8 cellular contexts compared by ENCODE assay signal in the genomic region with DNA sequence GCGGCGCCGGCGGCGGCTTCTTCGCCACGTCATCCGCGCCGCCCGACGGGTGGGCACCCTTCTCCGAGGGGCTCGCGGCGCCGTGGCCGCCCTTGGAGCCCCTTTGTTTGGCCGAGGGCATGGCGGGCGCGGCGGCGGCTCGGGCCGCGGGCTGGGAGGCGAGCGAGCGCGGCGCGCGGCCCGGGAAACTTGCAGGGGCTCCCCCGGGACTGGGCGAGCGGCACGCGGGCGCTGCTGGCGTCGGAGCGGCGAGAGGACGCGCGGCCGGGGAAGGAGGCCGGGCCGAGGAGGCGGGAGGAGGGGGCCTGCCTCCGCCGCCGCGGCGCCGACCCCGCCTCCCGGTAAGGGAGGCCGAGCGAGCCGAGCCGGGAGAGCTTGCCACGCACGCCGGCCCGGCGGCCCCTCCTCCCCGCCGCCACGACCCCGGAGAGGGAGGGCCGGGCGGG. TPM values are rescaled to one million over a fixed set of nuclear protein-coding genes. Genes with fewer than 3 reads are reported as not detected.
DNase-seq lines count a peak whose midpoint lies in the region; ATAC-seq, FAIRE-seq and TF ChIP-seq lines count a peak whose summit lies in the region.

A gene with protein sequence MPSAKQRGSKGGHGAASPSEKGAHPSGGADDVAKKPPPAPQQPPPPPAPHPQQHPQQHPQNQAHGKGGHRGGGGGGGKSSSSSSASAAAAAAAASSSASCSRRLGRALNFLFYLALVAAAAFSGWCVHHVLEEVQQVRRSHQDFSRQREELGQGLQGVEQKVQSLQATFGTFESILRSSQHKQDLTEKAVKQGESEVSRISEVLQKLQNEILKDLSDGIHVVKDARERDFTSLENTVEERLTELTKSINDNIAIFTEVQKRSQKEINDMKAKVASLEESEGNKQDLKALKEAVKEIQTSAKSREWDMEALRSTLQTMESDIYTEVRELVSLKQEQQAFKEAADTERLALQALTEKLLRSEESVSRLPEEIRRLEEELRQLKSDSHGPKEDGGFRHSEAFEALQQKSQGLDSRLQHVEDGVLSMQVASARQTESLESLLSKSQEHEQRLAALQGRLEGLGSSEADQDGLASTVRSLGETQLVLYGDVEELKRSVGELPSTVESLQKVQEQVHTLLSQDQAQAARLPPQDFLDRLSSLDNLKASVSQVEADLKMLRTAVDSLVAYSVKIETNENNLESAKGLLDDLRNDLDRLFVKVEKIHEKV (minus strand): TSS at position 290 of the 446 bp plus-strand sequence. CDS start 169 bp downstream, at position 121.

- H3K36me3 ChIP-seq in small intestine (ENCODE audit: control insufficient read depth in 2 of 2, insufficient read depth in 2 of 2, low read length in 2 of 2), result no peaks in the 10 kb centered on the region

- CTCF ChIA-PET in activated B cell treated with CpG ODN at 0.5 μM for 24 hours (lab: Charles Lee), result interaction anchor here (1.6 to 1.8 kb wide), 2 partner anchors 35 to 54 kb away, joined by 6 to 12 read pairs; no protein-coding TSS in a partner anchor

- H3K4me1 ChIP-seq in small intestine (ENCODE audit: control insufficient read depth in 2 of 2, insufficient read depth in 1 of 2, low read depth in 1 of 2, low read length in 1 of 2), result peaks cover 2 to 3% of the 10 kb centered on the region in 2 donors

- no peak for TF ChIP-seq CTCF in activated B cell treated with CpG ODN at 0.5 μM for 24 hours (IDR thresholded peaks at IDR 0.05)

- H3K27ac ChIP-seq in small intestine (ENCODE audit: low read depth in 1 of 2, low read length in 1 of 2), result peak within 1 kb of the TSS; percentile 74 to 83

- no peaks in the 10 kb centered on the region for H3K9me3 ChIP-seq in small intestine (ENCODE audit: control insufficient read depth, low read depth)

- peak within 1 kb of the TSS; percentile 67 to 79 for H3K4me3 ChIP-seq in small intestine (ENCODE audit: low read depth in 1 of 2, low read length in 2 of 2)

- 0% methylated on average over 7 to 75 of the region's 75 CpGs for WGBS in small intestine, 3 donors

- peaks cover 9% of the 10 kb centered on the region for H3K36me3 Mint-ChIP-seq in activated B cell treated with CpG ODN at 0.5 μM for 24 hours (ENCODE audit: low read depth)

- H3K27me3 ChIP-seq in small intestine (ENCODE audit: control insufficient read depth in 2 of 2, insufficient read depth in 2 of 2, low read length in 2 of 2), result no peaks in the 10 kb centered on the region

- peaks cover 54% of the 10 kb centered on the region for H3K4me1 Mint-ChIP-seq in activated B cell treated with CpG ODN at 0.5 μM for 24 hours

- peak within 1 kb of the TSS; percentile 80 for H3K27ac Mint-ChIP-seq in activated B cell treated with CpG ODN at 0.5 μM for 24 hours

- FAIRE-seq in small intestine (lab: Jason Lieb, UNC), result no peak

- H3K9me3 Mint-ChIP-seq in activated B cell treated with CpG ODN at 0.5 μM for 24 hours, result no peaks in the 10 kb centered on the region

- H3K4me3 Mint-ChIP-seq in activated B cell treated with CpG ODN at 0.5 μM for 24 hours, result peak within 1 kb of the TSS; percentile 82

- DNase-seq in GM04503 (ENCODE audit: low read depth) (peak; percentile 23), H4 (ENCODE audit: low spot score) (peak; percentile 49), NCI-H1092 treated with DMSO at 0.1 percent for 48 hours (lab: John Stamatoyannopoulos, UW) (peak; percentile 45), activated B cell treated with CpG ODN at 0.5 μM for 24 hours (peak; percentile 73), islet precursor cell (peak; percentile 92), small intestine (peak; percentile 40), Kasumi-1 (lab: John Stamatoyannopoulos, UW) (no peak)
- DNase-seq in central memory CD4-positive, alpha-beta T cell, result peak; percentile 59

- intact Hi-C loops in activated B cell treated with CpG ODN at 0.5 μM for 24 hours (cut with micrococcal nuclease), result loop anchor here (1.0 to 10.0 kb wide), 8 partner anchors 17 to 1437 kb away; a partner anchor contains a TSS

- peak; percentile 71 for ATAC-seq in activated B cell treated with CpG ODN at 0.5 μM for 24 hours (ENCODE audit: low read depth)

- H3K27me3 Mint-ChIP-seq in activated B cell treated with CpG ODN at 0.5 μM for 24 hours, result no peaks in the 10 kb centered on the region

- POLR2A ChIA-PET in activated B cell treated with CpG ODN at 0.5 μM for 24 hours (lab: Charles Lee), result interaction anchor here (1.3 to 5.1 kb wide), 6 partner anchors 20 to 110 kb away, joined by 3 to 84 read pairs (median 9); a partner anchor contains a TSS

RNA-seq across cellular contexts. Expression of the gene that starts here (rescaled TPM):
- total RNA-seq in H4 (2014; rRNA removed; shearing (Covaris generic)), result 149 and 151 TPM in 2 replicates
- total RNA-seq in activated B cell treated with CpG ODN at 0.5 μM for 24 hours, result 15.9 and 17.1 TPM in 2 replicates
- 10 to 100 TPM in 1 of 3 donors, 1 to 10 TPM in 2; 2.0 to 34.5 (median 4.1) TPM for polyA plus RNA-seq in small intestine

Comparison
In these comparisons a context has a peak if more than half of its experiments do, and no peak if none do; other contexts are left out.
1. DNase-seq: peak in GM04503 (single experiment), H4 (single experiment), NCI-H1092 treated with DMSO at 0.1 percent for 48 hours (single experiment), activated B cell treated with CpG ODN at 0.5 μM for 24 hours (single experiment), central memory CD4-positive, alpha-beta T cell (single experiment), islet precursor cell (single experiment) and small intestine (single experiment); none in Kasumi-1 (0 of 2).